ENCODE assay signal across 23 cellular contexts in the genomic region with DNA sequence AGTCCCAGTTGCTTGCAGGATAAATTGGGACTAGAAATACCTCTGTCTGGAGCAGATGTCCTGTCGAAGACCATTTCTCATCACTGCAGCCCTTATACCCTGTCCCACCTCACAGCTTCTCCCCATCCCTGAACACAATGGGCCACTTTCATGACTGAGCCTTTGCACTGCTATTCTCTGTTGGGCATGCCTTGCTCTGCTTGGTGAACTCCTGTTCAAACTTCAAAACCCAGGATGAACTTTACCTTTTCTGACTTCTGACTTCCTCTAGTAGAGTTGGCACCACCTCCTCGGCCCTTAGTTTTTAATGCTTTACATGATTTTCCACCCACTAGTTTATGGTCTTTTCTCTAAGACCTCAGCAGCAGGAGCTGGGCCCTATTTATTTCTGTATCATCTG. TPM values are rescaled to one million over a fixed set of nuclear protein-coding genes. Genes with fewer than 3 reads are reported as not detected.
A peak's percentile ranks its signal among the peaks of the same experiment; 100 is the strongest.
DNase-seq lines count a peak whose midpoint lies in the region; ATAC-seq and TF ChIP-seq lines count a peak whose summit lies in the region.
"Had no signal": no experiment of that assay in that cellular context is flagged by ENCODE, and none has a peak within 500 bp of the region (broad histone marks: within the 10 kb centered on the region; RNA-seq: fewer than 3 reads in every experiment).

No MANE protein-coding gene starts in this region.

- CTCF ChIA-PET in PC-9 (lab: Charles Lee): no interaction called here

- H3K27ac ChIP-seq in left ventricle myocardium inferior (replicated peaks) (peak overlapping the region; percentile 97), PC-9 (0 out of 2 replicates have a peak overlapping the region, but pooled peaks have one; percentile 6), right lobe of liver (peak overlapping the region; percentile 90 to 94 (median 93)), thoracic aorta (peak overlapping the region; percentile 82 to 87)
- H3K27ac ChIP-seq: colonic mucosa, hepatocyte, Peyer's patch, SJCRH30 had no signal

- no peaks in the 10 kb centered on the region for H3K9me2 ChIP-seq in PC-9 (ENCODE audit: insufficient read depth)

- peaks cover 15% of the 10 kb centered on the region for H3F3A ChIP-seq in PC-9 (ENCODE audit: insufficient read depth, low read depth)

- peak overlapping the region; percentile 18; the same call in 1 of the 2 replicates for H3K4me2 ChIP-seq in PC-9
- H3K4me2 ChIP-seq: hepatocyte had no signal

- no peaks in the 10 kb centered on the region for H3K79me2 ChIP-seq in PC-9 (ENCODE audit: low read depth)
- H3K79me2 ChIP-seq: hepatocyte had no signal

- no peak overlapping the region for H2AFZ ChIP-seq in PC-9
- H2AFZ ChIP-seq: hepatocyte had no signal

- H3K27me3 ChIP-seq in left ventricle myocardium inferior (ENCODE audit: low read depth): no peaks in the 10 kb centered on the region
- no peaks in the 10 kb centered on the region for H3K27me3 ChIP-seq in PC-9 (ENCODE audit: insufficient read depth, low read depth)
- H3K27me3 ChIP-seq in right lobe of liver: no peaks in the 10 kb centered on the region
- H3K27me3 ChIP-seq in thoracic aorta (replicated peaks; ENCODE audit: insufficient read depth): no peaks in the 10 kb centered on the region
- H3K27me3 ChIP-seq: breast epithelium, colonic mucosa, hepatocyte, ovary, Peyer's patch, SJCRH30, uterus had no signal

- ATAC-seq in Right ventricle myocardium inferior: no peak
- no peak for ATAC-seq in right lobe of liver
- ATAC-seq in thoracic aorta (ENCODE audit: insufficient number of reproducible peaks, low FRiP score, low read depth): no peak
- ATAC-seq in HG02981 (IDR thresholded peaks at IDR 0.05; ENCODE audit: unreplicated experiment): no peak
- ATAC-seq: activated CD4-positive, alpha-beta T cell treated with anti-CD3 and anti-CD28 coated beads for 36 hours had no signal

- POLR2A ChIA-PET in PC-9 (lab: Charles Lee; ENCODE audit: unreplicated experiment): no interaction called here

- H3K4me1 ChIP-seq in left ventricle myocardium inferior (peaks cover 86% of the 10 kb centered on the region), PC-9 (replicated peaks; ENCODE audit: insufficient read depth) (peaks cover 23% of the 10 kb centered on the region), right lobe of liver (peaks cover 0 to 80% (median 23%) of the 10 kb centered on the region in 4 donors), thoracic aorta (ENCODE audit: control insufficient read depth in 1 of 2, low read depth in 2 of 2) (peaks cover 44 to 53% of the 10 kb centered on the region in 2 donors)
- H3K4me1 ChIP-seq: HAP-1, Peyer's patch, uterus had no signal

- H3K4me3 ChIP-seq in left ventricle myocardium inferior (no peak overlapping the region), PC-9 (no peak overlapping the region), right lobe of liver (no peak overlapping the region), thoracic aorta (no peak overlapping the region)
- H3K4me3 ChIP-seq: breast epithelium, colonic mucosa, HAP-1, hepatocyte, ovary, Peyer's patch, SJCRH30, uterus had no signal

- no TSS peak for BruUV-seq in PC-9 (replicated peaks; lab: Mats Ljungman, UMichigan)

- H3K36me3 ChIP-seq in left ventricle myocardium inferior (peaks cover 4% of the 10 kb centered on the region), PC-9 (ENCODE audit: low read depth) (no peaks in the 10 kb centered on the region), right lobe of liver (peaks cover 0 to 3% (median 0%) of the 10 kb centered on the region in 4 donors), thoracic aorta (peaks cover 5% of the 10 kb centered on the region)
- H3K36me3 ChIP-seq: breast epithelium, colonic mucosa, ovary, SJCRH30, uterus had no signal

- whole genome bisulfite sequencing in right lobe of liver (ENCODE audit: insufficient coverage, low coverage, low lambda C conversion rate, missing lambda C conversion rate): 55% methylated on average over 2 of the region's 2 CpGs

- H3K9me3 ChIP-seq in left ventricle myocardium inferior (replicated peaks): no peaks in the 10 kb centered on the region
- no peaks in the 10 kb centered on the region for H3K9me3 ChIP-seq in PC-9 (ENCODE audit: insufficient read depth, low read depth)
- no peaks in the 10 kb centered on the region for H3K9me3 ChIP-seq in right lobe of liver
- H3K9me3 ChIP-seq in thoracic aorta: no peaks in the 10 kb centered on the region
- H3K9me3 ChIP-seq: breast epithelium, colonic mucosa, HAP-1, ovary, Peyer's patch, SJCRH30, uterus had no signal

- DNase-seq in left ventricle myocardium inferior: no peak
- DNase-seq in Right ventricle myocardium inferior (ENCODE audit: missing footprints): no peak
- no peak for DNase-seq in PC-9
- DNase-seq in right lobe of liver: no peak
- no peak for DNase-seq in thoracic aorta (ENCODE audit: low spot score)
- DNase-seq in C1 segment of cervical spinal cord (lab: John Stamatoyannopoulos, UW): no peak
- DNase-seq in ecto neural progenitor cell (ENCODE audit: low spot score): no peak
- DNase-seq: activated CD4-positive, alpha-beta T cell treated with anti-CD3 and anti-CD28 coated beads for 36 hours; amygdala; colonic mucosa; NCI-H1105; NCI-H2029; NCI-H2227 treated with DMSO at 0.1 percent for 48 hours; NCI-H526 treated with DMSO at 0.1 percent for 48 hours; ovary; retina; SJCRH30; uterus had no signal

- TF ChIP-seq CTCF in left ventricle myocardium inferior (IDR thresholded peaks at IDR 0.05; ENCODE audit: borderline replicate concordance) (no peak), PC-9 (conservative IDR thresholded peaks at IDR 0.05) (no peak), right lobe of liver (IDR thresholded peaks at IDR 0.05) (no peak), thoracic aorta (IDR thresholded peaks at IDR 0.05) (no peak)

- intact Hi-C loops in left ventricle myocardium inferior (cut with micrococcal nuclease) (loop anchor here (5.0 kb wide), 1 partner anchor 46 kb away; the partner anchor contains the start of gene ST6GAL1), Right ventricle myocardium inferior (cut with DNase I) (loop anchor here (5.0 kb wide), 1 partner anchor 131 kb away; no protein-coding TSS in a partner anchor), PC-9 (cut with micrococcal nuclease; ENCODE audit: unreplicated experiment) (no loop called here), right lobe of liver (cut with DNase I) (loop anchor here in 1 of 2 donors (10.0 kb wide), 1 partner anchor 66 kb away; no protein-coding TSS in a partner anchor)

- no peak for TF ChIP-seq POLR2A in right lobe of liver (IDR thresholded peaks at IDR 0.05)

- no peaks in the 10 kb centered on the region for H4K20me1 ChIP-seq in PC-9 (ENCODE audit: insufficient read depth)

RNA-seq across cellular contexts. Expression of gene ST6GAL1, which starts 48.4 kb away (rescaled TPM):
- total RNA-seq in left ventricle myocardium inferior (84.3 TPM), Right ventricle myocardium inferior (77.1 TPM), PC-9 (2021) (25.6 and 41.4 TPM in 2 replicates), right lobe of liver (100 to 1,000 TPM; 389 to 574 (median 483) TPM), thoracic aorta (100 to 1,000 TPM in 1 of 2 donors, 10 to 100 TPM in 1; 89.5 to 141 TPM)

Comparison
In these comparisons a context has a peak if more than half of its experiments do, and no peak if none do; other contexts are left out.
1. H3K27ac ChIP-seq: peak in every context shown above with its lines; median percentile 97 in left ventricle myocardium inferior; 93 in right lobe of liver; 84 in thoracic aorta; 6 in PC-9.